Comparison of ENCODE assay signal across 10 cellular contexts in genomic region chr13:21218351-21219043, GRCh38. TPM values are rescaled to one million over a fixed set of nuclear protein-coding genes. Genes with fewer than 3 reads are reported as not detected.
DNase-seq lines count a peak whose midpoint lies in the region; ATAC-seq, FAIRE-seq and TF ChIP-seq lines count a peak whose summit lies in the region.
"Had no signal": no experiment of that assay in that cellular context is flagged by ENCODE, and none has a peak within 500 bp of the region (broad histone marks: within the 10 kb centered on the region; RNA-seq: fewer than 3 reads in every experiment).

No MANE protein-coding gene starts in this region.

- BruUV-seq in Calu3 (replicated peaks; lab: Mats Ljungman, UMichigan), result no TSS peak

- peaks cover 13% of the 10 kb centered on the region for H3K4me1 Mint-ChIP-seq in T-helper 17 cell
- H3K4me1 Mint-ChIP-seq in HFFc6 (ENCODE audit: low read depth), result no peaks in the 10 kb centered on the region
- no peaks in the 10 kb centered on the region for H3K4me1 Mint-ChIP-seq in Calu3 (ENCODE audit: low read depth, unreplicated experiment)
- peaks cover 24% of the 10 kb centered on the region for H3K4me1 Mint-ChIP-seq in CD14-positive monocyte

- CTCF ChIA-PET in Calu3 (lab: Charles Lee), result interaction anchor here (0.6 to 1.0 kb wide), 3 partner anchors 275 to 346 kb away, joined by 3 to 5 read pairs (median 3); no protein-coding TSS in a partner anchor

- H3K4me3 ChIP-seq in GM12864 (ENCODE audit: low read depth, low read length), result no peak overlapping the region

- FAIRE-seq in RCC 7860 (lab: Jason Lieb, UNC), result no peak
- FAIRE-seq: kidney had no signal

- H3K27ac Mint-ChIP-seq in T-helper 17 cell (peak overlapping the region; percentile 22), HFFc6 (no peak overlapping the region), Calu3 (ENCODE audit: unreplicated experiment) (no peak overlapping the region), CD14-positive monocyte (no peak overlapping the region)

- no peaks in the 10 kb centered on the region for H3K9me3 ChIP-seq in T-helper 17 cell (ENCODE audit: control insufficient read depth, low read length, poor library complexity, severe bottlenecking)

- peaks cover 15% of the 10 kb centered on the region for H3K9me3 Mint-ChIP-seq in HFFc6
- no peaks in the 10 kb centered on the region for H3K9me3 Mint-ChIP-seq in Calu3 (ENCODE audit: low read depth, unreplicated experiment)
- peaks cover 4 to 20% (median 10%) of the 10 kb centered on the region in 7 donors for H3K9me3 Mint-ChIP-seq in CD14-positive monocyte

- TF ChIP-seq CTCF in GM12864 (IDR thresholded peaks at IDR 0.05; ENCODE audit: low read depth, low read length, missing control alignments), result no peak
- no peak for TF ChIP-seq CTCF in HFFc6 (IDR thresholded peaks at IDR 0.05)
- TF ChIP-seq CTCF in Calu3 (IDR thresholded peaks at IDR 0.05; ENCODE audit: unreplicated experiment), result no peak
- TF ChIP-seq CTCF in CD14-positive monocyte (IDR thresholded peaks at IDR 0.05), result no peak

- intact Hi-C loops in Calu3 (cut with micrococcal nuclease; ENCODE audit: unreplicated experiment), result no loop called here
- intact Hi-C loops in CD14-positive monocyte (cut with micrococcal nuclease), result no loop called here

- DNase-seq in GM12864 (ENCODE audit: low read depth), result peak; percentile 66
- DNase-seq in T-helper 17 cell, result no peak
- DNase-seq in HFFc6, result no peak
- no peak for DNase-seq in Calu3
- no peak for DNase-seq in RCC 7860 (ENCODE audit: low spot score)
- no peak for DNase-seq in CD14-positive monocyte (ENCODE audit: low spot score)
- DNase-seq: anterior cingulate cortex, kidney had no signal

- H3K27me3 Mint-ChIP-seq in T-helper 17 cell (peaks cover 5% of the 10 kb centered on the region), HFFc6 (ENCODE audit: insufficient read depth) (peaks cover 21% of the 10 kb centered on the region), Calu3 (ENCODE audit: unreplicated experiment) (peaks cover 21% of the 10 kb centered on the region), CD14-positive monocyte (ENCODE audit: low read depth in 3 of 3) (peaks cover 0 to 2% (median 0%) of the 10 kb centered on the region in 3 donors)

- H3K36me3 Mint-ChIP-seq in T-helper 17 cell (ENCODE audit: low read depth) (peaks cover 4% of the 10 kb centered on the region), HFFc6 (ENCODE audit: low read depth) (peaks cover 6% of the 10 kb centered on the region; the same call in 1 of the 2 replicates), Calu3 (ENCODE audit: insufficient read depth, unreplicated experiment) (no peaks in the 10 kb centered on the region), CD14-positive monocyte (no peaks in the 10 kb centered on the region)

- ATAC-seq in GM19455 (IDR thresholded peaks at IDR 0.05; ENCODE audit: unreplicated experiment), result peak; percentile 98
- peak; percentile 96 for ATAC-seq in HG03139 (IDR thresholded peaks at IDR 0.05; ENCODE audit: unreplicated experiment)
- ATAC-seq in T-helper 17 cell, result no peak

- H3K4me3 Mint-ChIP-seq in T-helper 17 cell (no peak overlapping the region), HFFc6 (no peak overlapping the region), Calu3 (ENCODE audit: low read depth, unreplicated experiment) (no peak overlapping the region), CD14-positive monocyte (peak overlapping the region in 1 of 2 donors; percentile 37)

RNA-seq across cellular contexts. Expression of gene MRPL57, which starts 42.0 kb away (rescaled TPM):
- 1 to 10 TPM; 7.8 to 9.3 TPM for total RNA-seq in T-helper 17 cell
- 10 to 100 TPM; 16.0 to 19.6 (median 18.1) TPM for total RNA-seq in HFFc6 (2021; fragmentation: NEBNext Ultra II Directional; extraction: Animal tissue kit (Norgen Biotek cat#: 25700))
- total RNA-seq in Calu3 (2022), result 15.1 and 15.2 TPM in 2 replicates
- 10 to 100 TPM; 41.1 to 52.3 TPM for polyA plus RNA-seq in CD14-positive monocyte

RNA-seq across cellular contexts. Expression of gene SKA3, which starts 42.1 kb away (rescaled TPM):
- total RNA-seq in T-helper 17 cell (1 to 10 TPM; 1.9 to 2.7 TPM), Calu3 (2022) (17.5 and 25.9 TPM in 2 replicates)
- total RNA-seq in HFFc6 (2021; fragmentation: NEBNext Ultra II Directional; extraction: Animal tissue kit (Norgen Biotek cat#: 25700)), result 10 to 100 TPM; 11.5 to 23.9 (median 21.0) TPM
- 1 to 10 TPM in 1 of 2 donors, under 1 TPM in 1; 0.49 to 2.5 TPM for polyA plus RNA-seq in CD14-positive monocyte
